Comparison of ENCODE assay signal across 1 cellular context in genomic region chr16:73042807-73043206, GRCh38.
TF ChIP-seq lines count a peak whose summit lies in the region.

No MANE protein-coding gene starts in this region.

TF ChIP-seq in HepG2, 621 proteins besides CTCF, POLR2A, EP300 and RAD21 (continued from another document):
- TF ChIP-seq TFDP1 (CRISPR knock-in tag; IDR thresholded peaks at IDR 0.05; ENCODE audit: borderline replicate concordance) (0 out of 2 replicates have a peak, but pooled peaks have one; percentile 13), ZMYM2 (CRISPR knock-in tag; IDR thresholded peaks at IDR 0.05) (no peak), ZNF687 (CRISPR knock-in tag; IDR thresholded peaks at IDR 0.05) (0 out of 2 replicates have a peak, but pooled peaks have one; percentile 14)
